20 cellular contexts compared by ENCODE assay signal in genomic region chr7:18469332-18469731, GRCh38.
DNase-seq lines count a peak whose midpoint lies in the region; ATAC-seq and FAIRE-seq lines count a peak whose summit lies in the region.
"Had no signal": no experiment of that assay in that cellular context is flagged by ENCODE, and none has a peak within 500 bp of the region (broad histone marks: within the 10 kb centered on the region; RNA-seq: fewer than 3 reads in every experiment).

No MANE protein-coding gene starts in this region.

- DNase-seq in COLO829 (ENCODE audit: low spot score) (peak; percentile 34), GM19239 (ENCODE audit: insufficient read length, low spot score) (no peak), medulla oblongata (ENCODE audit: extremely low spot score) (no peak), foreskin melanocyte (no peak)
- DNase-seq in stimulated activated naive B cell treated with anti-CD40 and anti-IgM and Interleukin-4, amounts not matched to agents 10 μg/mL and 1 μg/mL and 100 μg/mL, for 72 hours, result no peak
- DNase-seq: ACHN, COR-L47, DMS 273 treated with DMSO at 0.1 percent for 48 hours, DND-41, H7, MV-4-11, NCI-H1436, NCI-H1930, NCI-H345, NCI-H524 treated with DMSO at 0.1 percent for 48 hours, SHP77 had no signal

- no peaks in the 10 kb centered on the region for H3K36me3 Mint-ChIP-seq in stimulated activated naive B cell treated with anti-CD40 and anti-IgM and Interleukin-4, amounts not matched to agents 10 μg/mL and 1 μg/mL and 100 μg/mL, for 72 hours

- no peaks in the 10 kb centered on the region for H3K27me3 Mint-ChIP-seq in stimulated activated naive B cell treated with anti-CD40 and anti-IgM and Interleukin-4, amounts not matched to agents 10 μg/mL and 1 μg/mL and 100 μg/mL, for 72 hours

- peak; percentile 26 for FAIRE-seq in GM19239 (lab: Jason Lieb, UNC)
- FAIRE-seq: K562 had no signal

- H3K9me3 Mint-ChIP-seq in stimulated activated naive B cell treated with anti-CD40 and anti-IgM and Interleukin-4, amounts not matched to agents 10 μg/mL and 1 μg/mL and 100 μg/mL, for 72 hours, result no peaks in the 10 kb centered on the region
- H3K9me3 Mint-ChIP-seq: CD14-positive monocyte had no signal

- peak; percentile 50 for ATAC-seq in HG02885 (IDR thresholded peaks at IDR 0.05; ENCODE audit: poor library complexity, unreplicated experiment)
- ATAC-seq in stimulated activated naive B cell treated with anti-CD40 and anti-IgM and Interleukin-4, amounts not matched to agents 10 μg/mL and 1 μg/mL and 100 μg/mL, for 72 hours (replicated peaks), result peak; percentile 65 to 76
- ATAC-seq in HG03457 (IDR thresholded peaks at IDR 0.05; ENCODE audit: unreplicated experiment), result no peak
- ATAC-seq: K562 had no signal

- H3K4me3 Mint-ChIP-seq in stimulated activated naive B cell treated with anti-CD40 and anti-IgM and Interleukin-4, amounts not matched to agents 10 μg/mL and 1 μg/mL and 100 μg/mL, for 72 hours, result no peak overlapping the region
- H3K4me3 Mint-ChIP-seq: CD14-positive monocyte had no signal

- H3K27ac Mint-ChIP-seq in stimulated activated naive B cell treated with anti-CD40 and anti-IgM and Interleukin-4, amounts not matched to agents 10 μg/mL and 1 μg/mL and 100 μg/mL, for 72 hours, result no peak overlapping the region

- H3K4me1 Mint-ChIP-seq in stimulated activated naive B cell treated with anti-CD40 and anti-IgM and Interleukin-4, amounts not matched to agents 10 μg/mL and 1 μg/mL and 100 μg/mL, for 72 hours, result peaks cover 20 to 43% of the 10 kb centered on the region in 2 donors
